In genomic region chr20:51525241-51526104, GRCh38 we compare ENCODE assay signal across 8 cellular contexts. TPM values are rescaled to one million over a fixed set of nuclear protein-coding genes. Genes with fewer than 3 reads are reported as not detected.
DNase-seq lines count a peak whose midpoint lies in the region; ATAC-seq and TF ChIP-seq lines count a peak whose summit lies in the region.

No MANE protein-coding gene starts in this region.

- H3K27me3 Mint-ChIP-seq in activated CD4-positive, alpha-beta T cell treated with anti-CD3 and anti-CD28 coated beads for 36 hours, result no peaks in the 10 kb centered on the region
- H3K27me3 Mint-ChIP-seq in activated CD4-positive, alpha-beta memory T cell treated with anti-CD3 and anti-CD28 coated beads for 36 hours, result no peaks in the 10 kb centered on the region

- peak overlapping the region in 5 of 10 donors; percentile 9 to 55 (median 25) for H3K27ac ChIP-seq in heart right ventricle

- intact Hi-C loops in activated CD4-positive, alpha-beta T cell treated with anti-CD3 and anti-CD28 coated beads for 36 hours (cut with DNase I, micrococcal nuclease), result loop anchor here (1.0 to 5.0 kb wide), 2 partner anchors 12 to 47 kb away; no protein-coding TSS in a partner anchor
- intact Hi-C loops in activated CD4-positive, alpha-beta memory T cell treated with anti-CD3 and anti-CD28 coated beads for 36 hours (cut with micrococcal nuclease), result loop anchor here (1.0 kb wide), 1 partner anchor 25 kb away; no protein-coding TSS in a partner anchor
- intact Hi-C loops in heart right ventricle (cut with DNase I), result no loop called here

- H3K27me3 ChIP-seq in heart right ventricle, result no peaks in the 10 kb centered on the region

- CTCF ChIA-PET in activated CD4-positive, alpha-beta T cell treated with anti-CD3 and anti-CD28 coated beads for 36 hours (lab: Charles Lee), result interaction anchor here (0.7 to 2.2 kb wide), 5 partner anchors 9 to 127 kb away, joined by 3 to 5 read pairs (median 4); partner anchors contain the start of gene NFATC2
- CTCF ChIA-PET in activated CD4-positive, alpha-beta memory T cell treated with anti-CD3 and anti-CD28 coated beads for 36 hours (lab: Charles Lee), result interaction anchor here (1.0 to 5.2 kb wide), 9 partner anchors 12 to 776 kb away, joined by 3 to 38 read pairs (median 4); partner anchors contain the start of gene NFATC2

- H3K4me1 ChIP-seq in heart right ventricle, result peaks cover 0 to 44% (median 24%) of the 10 kb centered on the region in 9 donors

- H3K4me1 Mint-ChIP-seq in activated CD4-positive, alpha-beta T cell treated with anti-CD3 and anti-CD28 coated beads for 36 hours, result peaks cover 83% of the 10 kb centered on the region
- peaks cover 73% of the 10 kb centered on the region for H3K4me1 Mint-ChIP-seq in activated CD4-positive, alpha-beta memory T cell treated with anti-CD3 and anti-CD28 coated beads for 36 hours (ENCODE audit: low read depth)
- peaks cover 85% of the 10 kb centered on the region for H3K4me1 Mint-ChIP-seq in stimulated activated effector memory CD8-positive, alpha-beta T cell treated with anti-CD3 and anti-CD28 coated beads, Interleukin-12 subunit alpha, Interleukin-12 subunit beta, amount 100 ng/mL, for 72 hours

- H3K36me3 Mint-ChIP-seq in activated CD4-positive, alpha-beta T cell treated with anti-CD3 and anti-CD28 coated beads for 36 hours (ENCODE audit: low read depth), result peaks cover 53% of the 10 kb centered on the region
- H3K36me3 Mint-ChIP-seq in activated CD4-positive, alpha-beta memory T cell treated with anti-CD3 and anti-CD28 coated beads for 36 hours, result peaks cover 43% of the 10 kb centered on the region
- H3K36me3 Mint-ChIP-seq in stimulated activated effector memory CD8-positive, alpha-beta T cell treated with anti-CD3 and anti-CD28 coated beads, Interleukin-12 subunit alpha, Interleukin-12 subunit beta, amount 100 ng/mL, for 72 hours, result peaks cover 83% of the 10 kb centered on the region

- 50 to 59% methylated on average over 20 of the region's 20 CpGs for WGBS in heart right ventricle, 2 donors

- peaks cover 0 to 21% (median 0%) of the 10 kb centered on the region in 9 donors for H3K36me3 ChIP-seq in heart right ventricle

- H3K4me3 ChIP-seq in heart right ventricle, result peak overlapping the region in 6 of 10 donors; percentile 2 to 27 (median 18)

- no peak for TF ChIP-seq CTCF in heart right ventricle (IDR thresholded peaks at IDR 0.05)

- no peaks in the 10 kb centered on the region for H3K9me3 Mint-ChIP-seq in activated CD4-positive, alpha-beta T cell treated with anti-CD3 and anti-CD28 coated beads for 36 hours (ENCODE audit: low read depth)
- no peaks in the 10 kb centered on the region for H3K9me3 Mint-ChIP-seq in activated CD4-positive, alpha-beta memory T cell treated with anti-CD3 and anti-CD28 coated beads for 36 hours
- no peaks in the 10 kb centered on the region for H3K9me3 Mint-ChIP-seq in stimulated activated effector memory CD8-positive, alpha-beta T cell treated with anti-CD3 and anti-CD28 coated beads, Interleukin-12 subunit alpha, Interleukin-12 subunit beta, amount 100 ng/mL, for 72 hours

- POLR2A ChIA-PET in activated CD4-positive, alpha-beta T cell treated with anti-CD3 and anti-CD28 coated beads for 36 hours (lab: Charles Lee), result interaction anchor here (0.6 to 5.1 kb wide), 5 partner anchors 16 to 45 kb away, joined by 3 to 59 read pairs (median 4); partner anchors contain the start of gene NFATC2
- POLR2A ChIA-PET in activated CD4-positive, alpha-beta memory T cell treated with anti-CD3 and anti-CD28 coated beads for 36 hours (lab: Charles Lee), result interaction anchor here (0.6 to 8.4 kb wide), 12 partner anchors 10 to 125 kb away, joined by 3 to 128 read pairs (median 6); partner anchors contain the start of gene NFATC2

- H3K9me3 ChIP-seq in heart right ventricle, result no peaks in the 10 kb centered on the region

- peak overlapping the region; percentile 69 for H3K4me3 Mint-ChIP-seq in activated CD4-positive, alpha-beta T cell treated with anti-CD3 and anti-CD28 coated beads for 36 hours
- peak overlapping the region; percentile 70 for H3K4me3 Mint-ChIP-seq in activated CD4-positive, alpha-beta memory T cell treated with anti-CD3 and anti-CD28 coated beads for 36 hours
- H3K4me3 Mint-ChIP-seq in stimulated activated effector memory CD8-positive, alpha-beta T cell treated with anti-CD3 and anti-CD28 coated beads, Interleukin-12 subunit alpha, Interleukin-12 subunit beta, amount 100 ng/mL, for 72 hours, result peak overlapping the region; percentile 87

- DNase-seq in activated CD4-positive, alpha-beta T cell treated with anti-CD3 and anti-CD28 coated beads for 36 hours, result peak; percentile 72
- no peak for DNase-seq in activated CD4-positive, alpha-beta T cell treated with anti-CD3 and anti-CD28 coated beads for 1 hour
- DNase-seq in activated CD4-positive, alpha-beta memory T cell treated with anti-CD3 and anti-CD28 coated beads for 36 hours, result peak; percentile 75
- DNase-seq in heart right ventricle (peak in 1 of 2 donors; percentile 40), D341Med (ENCODE audit: low spot score) (no peak)
- peak in 1 of 2 donors; percentile 72 for DNase-seq in stimulated activated effector memory CD8-positive, alpha-beta T cell treated with anti-CD3 and anti-CD28 coated beads, Interleukin-12 subunit alpha, Interleukin-12 subunit beta, amount 100 ng/mL, for 72 hours (ENCODE audit: low spot score in 2 of 2)

- ATAC-seq in activated CD4-positive, alpha-beta T cell treated with anti-CD3 and anti-CD28 coated beads for 36 hours, result peak; percentile 42
- peak; percentile 48 to 83 (median 70) for ATAC-seq in heart right ventricle
- ATAC-seq in stimulated activated effector memory CD8-positive, alpha-beta T cell treated with anti-CD3 and anti-CD28 coated beads, Interleukin-12 subunit alpha, Interleukin-12 subunit beta, amount 100 ng/mL, for 72 hours, result peak; percentile 57
- ATAC-seq in HG03045 (IDR thresholded peaks at IDR 0.05; ENCODE audit: unreplicated experiment), result no peak
- ATAC-seq in HG02981 (IDR thresholded peaks at IDR 0.05; ENCODE audit: unreplicated experiment), result no peak

- peak overlapping the region; percentile 93 for H3K27ac Mint-ChIP-seq in activated CD4-positive, alpha-beta T cell treated with anti-CD3 and anti-CD28 coated beads for 36 hours
- peak overlapping the region; percentile 94 for H3K27ac Mint-ChIP-seq in activated CD4-positive, alpha-beta memory T cell treated with anti-CD3 and anti-CD28 coated beads for 36 hours
- H3K27ac Mint-ChIP-seq in stimulated activated effector memory CD8-positive, alpha-beta T cell treated with anti-CD3 and anti-CD28 coated beads, Interleukin-12 subunit alpha, Interleukin-12 subunit beta, amount 100 ng/mL, for 72 hours, result peak overlapping the region; percentile 98

RNA-seq across cellular contexts. Expression of gene NFATC2, which starts 17.0 kb away (rescaled TPM):
- 10 to 100 TPM; 38.5 to 49.8 TPM for total RNA-seq in activated CD4-positive, alpha-beta T cell treated with anti-CD3 and anti-CD28 coated beads for 36 hours
- total RNA-seq in activated CD4-positive, alpha-beta memory T cell treated with anti-CD3 and anti-CD28 coated beads for 36 hours, result 10 to 100 TPM; 35.8 to 36.5 TPM
- 1 to 10 TPM; 2.0 to 5.7 (median 3.7) TPM for total RNA-seq in heart right ventricle
- polyA plus RNA-seq in heart right ventricle, result 1 to 10 TPM in 1 of 2 donors, under 1 TPM in 1; 0.43 to 2.6 TPM

Comparison
In these comparisons a context has a peak if more than half of its experiments do, and no peak if none do; other contexts are left out.
1. DNase-seq: peak in activated CD4-positive, alpha-beta T cell treated with anti-CD3 and anti-CD28 coated beads for 36 hours (single experiment) and activated CD4-positive, alpha-beta memory T cell treated with anti-CD3 and anti-CD28 coated beads for 36 hours (single experiment); none in activated CD4-positive, alpha-beta T cell treated with anti-CD3 and anti-CD28 coated beads for 1 hour (single experiment) and D341Med (single experiment).
2. ATAC-seq: peak in activated CD4-positive, alpha-beta T cell treated with anti-CD3 and anti-CD28 coated beads for 36 hours (single experiment), heart right ventricle (8 of 8) and stimulated activated effector memory CD8-positive, alpha-beta T cell treated with anti-CD3 and anti-CD28 coated beads, Interleukin-12 subunit alpha, Interleukin-12 subunit beta, amount 100 ng/mL, for 72 hours (single experiment); none in HG03045 (single experiment) and HG02981 (single experiment).
3. RNA of gene NFATC2, which starts 17.0 kb away (total RNA-seq): 38.5 to 49.8 TPM in activated CD4-positive, alpha-beta T cell treated with anti-CD3 and anti-CD28 coated beads for 36 hours and 35.8 to 36.5 TPM in activated CD4-positive, alpha-beta memory T cell treated with anti-CD3 and anti-CD28 coated beads for 36 hours; 2.0 to 5.7 TPM in heart right ventricle; every median in the first group is over 4 times any median in the second.
4. intact Hi-C loops: an anchor here in activated CD4-positive, alpha-beta T cell treated with anti-CD3 and anti-CD28 coated beads for 36 hours (1.0 to 5.0 kb wide) and activated CD4-positive, alpha-beta memory T cell treated with anti-CD3 and anti-CD28 coated beads for 36 hours (1.0 kb wide); none called in heart right ventricle.
5. Peak in every context shown above with its lines, with median percentiles within 50 percentile points of each other: H3K27ac Mint-ChIP-seq and H3K4me3 Mint-ChIP-seq.